In the genomic region with DNA sequence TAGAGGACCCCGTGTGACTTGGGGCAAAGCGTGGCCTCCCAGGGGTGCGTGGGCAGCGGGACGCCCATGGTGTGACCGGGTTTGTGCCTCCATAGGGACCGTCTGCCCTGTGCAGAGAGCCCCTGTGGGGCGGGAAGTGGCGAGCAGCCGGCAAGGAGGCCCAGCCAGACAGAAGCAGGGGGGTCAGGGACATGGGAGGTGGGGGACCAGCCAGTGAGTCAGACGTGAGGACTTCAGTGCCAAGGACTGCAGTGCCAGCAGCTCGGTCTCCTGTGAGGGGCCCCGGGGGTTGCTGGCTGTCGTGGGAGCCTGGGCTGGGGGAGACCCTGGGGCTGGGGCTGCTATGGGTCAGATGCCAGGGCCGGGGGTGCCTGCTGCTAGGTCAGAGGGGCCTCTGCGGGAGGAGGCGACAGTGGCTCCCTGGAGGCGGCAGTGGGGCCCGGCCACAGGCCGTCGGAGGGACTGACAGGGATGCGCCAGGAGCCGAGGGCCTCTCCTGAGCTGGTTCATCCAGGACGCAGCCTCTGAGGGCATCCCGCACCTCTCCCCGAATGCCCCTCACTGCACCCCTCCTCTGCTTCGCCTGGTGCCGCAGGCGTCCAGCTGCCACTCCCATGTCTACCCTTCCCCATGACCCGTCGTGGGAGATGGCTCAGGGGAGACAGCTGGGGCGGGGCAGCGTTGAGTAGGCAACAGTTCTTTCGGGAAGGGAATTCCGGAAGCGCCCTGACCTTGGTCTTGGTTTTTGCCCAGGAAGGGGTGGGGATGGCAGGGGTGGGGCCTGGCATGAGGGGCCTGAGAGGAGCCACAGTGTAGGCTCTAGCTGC, we compare ENCODE assay signal across 9 cellular contexts.
A peak's percentile ranks its signal among the peaks of the same experiment; 100 is the strongest.
DNase-seq lines count a peak whose midpoint lies in the region; ATAC-seq and TF ChIP-seq lines count a peak whose summit lies in the region.
"Had no signal": no experiment of that assay in that cellular context is flagged by ENCODE, and none has a peak within 500 bp of the region (broad histone marks: within the 10 kb centered on the region; RNA-seq: fewer than 3 reads in every experiment).

No MANE protein-coding gene starts in this region.

- POLR2A ChIA-PET in HCT116 (lab: Charles Lee) = no interaction called here

- peaks cover 11% of the 10 kb centered on the region for H3F3A ChIP-seq in smooth muscle cell (ENCODE audit: low read depth)

- H3K9me3 ChIP-seq in HCT116 (ENCODE audit: control insufficient read depth in 1 of 2, insufficient read depth in 1 of 2, low read depth in 1 of 2, low read length in 2 of 2) = no peaks in the 10 kb centered on the region
- H3K9me3 ChIP-seq in smooth muscle cell (replicated peaks; ENCODE audit: low read depth) = no peaks in the 10 kb centered on the region
- H3K9me3 ChIP-seq: stomach had no signal

- DNase-seq in HCT116 (ENCODE audit: low read depth, low spot score) (no peak), amniotic stem cell (lab: John Stamatoyannopoulos, UW) (peak; percentile 48), left ventricle myocardium superior (peak; percentile 34), smooth muscle cell (lab: John Stamatoyannopoulos, UW; ENCODE audit: unreplicated experiment) (peak; percentile 76), NCI-H146 (lab: John Stamatoyannopoulos, UW) (no peak), 8988T (no peak), superior temporal gyrus (ENCODE audit: extremely low spot score) (no peak)

- H3K4me3 ChIP-seq in HCT116 (replicated peaks in 1 of 2; ENCODE audit: low read depth in 1 of 2, low read length in 2 of 2) = no peak overlapping the region
- peak overlapping the region; percentile 12 for H3K4me3 ChIP-seq in smooth muscle cell

- H3K9ac ChIP-seq in HCT116 (ENCODE audit: low read length) (peak overlapping the region; percentile 30; the same call in 1 of the 2 replicates), smooth muscle cell (ENCODE audit: low read depth) (peak overlapping the region; percentile 83)

- no peaks in the 10 kb centered on the region for H3K9me2 ChIP-seq in HCT116 (ENCODE audit: insufficient read depth)

- H3K4me2 ChIP-seq in HCT116 (ENCODE audit: low read length) (peak overlapping the region; percentile 35), smooth muscle cell (peak overlapping the region; percentile 86)

- H3K27me3 ChIP-seq in HCT116 (ENCODE audit: insufficient read depth, low read length) = no peaks in the 10 kb centered on the region
- H3K27me3 ChIP-seq in smooth muscle cell (ENCODE audit: low read depth) = no peaks in the 10 kb centered on the region
- H3K27me3 ChIP-seq: stomach had no signal

- ATAC-seq in HCT116 (peak; percentile 2; the same call in 1 of the 2 replicates), left ventricle myocardium superior (peak; percentile 16), HG03045 (IDR thresholded peaks at IDR 0.05; ENCODE audit: unreplicated experiment) (no peak)

- TF ChIP-seq RAD21 in HCT116 (IDR thresholded peaks at IDR 0.05; ENCODE audit: low read depth) = no peak

- no peak overlapping the region; the same call in 1 of the 2 replicates for H3K27ac ChIP-seq in HCT116 (ENCODE audit: low read depth, low read length)
- peak overlapping the region; percentile 91 for H3K27ac ChIP-seq in smooth muscle cell (ENCODE audit: low read depth)

- TF ChIP-seq CTCF in HCT116 (IDR thresholded peaks at IDR 0.05 in 2 of 3, conservative IDR thresholded peaks at IDR 0.05 in 1 of 3; ENCODE audit: borderline replicate concordance in 1 of 3, insufficient read depth in 1 of 3, low read depth in 2 of 3, low read length in 2 of 3) (no peak), smooth muscle cell (IDR thresholded peaks at IDR 0.05; ENCODE audit: borderline replicate concordance, insufficient read depth, poor library complexity, severe bottlenecking) (no peak)

- TF ChIP-seq POLR2A in HCT116 (IDR thresholded peaks at IDR 0.05; ENCODE audit: borderline replicate concordance, extremely low read depth, insufficient read depth, insufficient read length) = no peak

- no peaks in the 10 kb centered on the region for H3K79me2 ChIP-seq in HCT116 (ENCODE audit: insufficient read depth, low read length)
- H3K79me2 ChIP-seq in smooth muscle cell (ENCODE audit: low read depth) = peaks cover 18% of the 10 kb centered on the region

- BruUV-seq in HCT116 (replicated peaks; lab: Mats Ljungman, UMichigan) = no TSS peak

- H4K20me1 ChIP-seq in HCT116 (ENCODE audit: insufficient read depth) = no peaks in the 10 kb centered on the region
- H4K20me1 ChIP-seq in smooth muscle cell (ENCODE audit: low read depth) = peaks cover 98% of the 10 kb centered on the region

- H3K4me1 ChIP-seq in HCT116 (ENCODE audit: control insufficient read depth in 1 of 2, insufficient read depth in 2 of 2, low read length in 2 of 2) = peaks cover 19 to 35% of the 10 kb centered on the region in 2 experiments
- H3K4me1 ChIP-seq in smooth muscle cell (ENCODE audit: low read depth) = peaks cover 6% of the 10 kb centered on the region

- RAD21 ChIA-PET in HCT116 (lab: Charles Lee; ENCODE audit: low non-redundant PET in 1 of 2, low total read pairs in 2 of 2, uncharacterized antibody in 2 of 2, unreplicated experiment in 2 of 2) = interaction anchor here (0.7 kb wide), 2 partner anchors 172 to 499 kb away, joined by 4 to 5 read pairs; no protein-coding TSS in a partner anchor

- H3K36me3 ChIP-seq in HCT116 (ENCODE audit: control insufficient read depth in 1 of 2, insufficient read depth in 2 of 2, low read length in 2 of 2) (no peaks in the 10 kb centered on the region; a peak in 1 of 4 replicates), smooth muscle cell (ENCODE audit: low read depth) (no peaks in the 10 kb centered on the region)

- CTCF ChIA-PET in HCT116 (lab: Charles Lee) = interaction anchor here (0.5 to 1.6 kb wide), 3 partner anchors 10 to 329 kb away, joined by 3 to 7 read pairs (median 3); no protein-coding TSS in a partner anchor

- WGBS in smooth muscle cell (ENCODE audit: low lambda C conversion rate) = 56% methylated on average over 30 of the region's 36 CpGs

- intact Hi-C loops in HCT116 (cut with micrococcal nuclease) (loop anchor here (1.0 to 5.0 kb wide), 4 partner anchors 328 to 638 kb away; no protein-coding TSS in a partner anchor), left ventricle myocardium superior (cut with micrococcal nuclease) (no loop called here)

- no peak overlapping the region for H2AFZ ChIP-seq in HCT116 (ENCODE audit: low read depth, low read length, poor library complexity, severe bottlenecking)
- no peak overlapping the region for H2AFZ ChIP-seq in smooth muscle cell (ENCODE audit: low read depth)

TF ChIP-seq in HCT116, 20 proteins besides CTCF, POLR2A, EP300 and RAD21:
- TF ChIP-seq SRF (IDR thresholded peaks at IDR 0.05; ENCODE audit: low read depth) = no peak
- no peak for TF ChIP-seq ZFX (IDR thresholded peaks at IDR 0.05)
- TF ChIP-seq, protein P1, sequence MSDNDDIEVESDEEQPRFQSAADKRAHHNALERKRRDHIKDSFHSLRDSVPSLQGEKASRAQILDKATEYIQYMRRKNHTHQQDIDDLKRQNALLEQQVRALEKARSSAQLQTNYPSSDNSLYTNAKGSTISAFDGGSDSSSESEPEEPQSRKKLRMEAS (IDR thresholded peaks at IDR 0.05) = no peak
- TF ChIP-seq ELF1 (IDR thresholded peaks at IDR 0.05; ENCODE audit: borderline replicate concordance, low read depth) = no peak
- TF ChIP-seq EZH2 (IDR thresholded peaks at IDR 0.05) = no peak
- no peak for TF ChIP-seq CEBPB (IDR thresholded peaks at IDR 0.05; ENCODE audit: low read depth)
- TF ChIP-seq, protein P2, sequence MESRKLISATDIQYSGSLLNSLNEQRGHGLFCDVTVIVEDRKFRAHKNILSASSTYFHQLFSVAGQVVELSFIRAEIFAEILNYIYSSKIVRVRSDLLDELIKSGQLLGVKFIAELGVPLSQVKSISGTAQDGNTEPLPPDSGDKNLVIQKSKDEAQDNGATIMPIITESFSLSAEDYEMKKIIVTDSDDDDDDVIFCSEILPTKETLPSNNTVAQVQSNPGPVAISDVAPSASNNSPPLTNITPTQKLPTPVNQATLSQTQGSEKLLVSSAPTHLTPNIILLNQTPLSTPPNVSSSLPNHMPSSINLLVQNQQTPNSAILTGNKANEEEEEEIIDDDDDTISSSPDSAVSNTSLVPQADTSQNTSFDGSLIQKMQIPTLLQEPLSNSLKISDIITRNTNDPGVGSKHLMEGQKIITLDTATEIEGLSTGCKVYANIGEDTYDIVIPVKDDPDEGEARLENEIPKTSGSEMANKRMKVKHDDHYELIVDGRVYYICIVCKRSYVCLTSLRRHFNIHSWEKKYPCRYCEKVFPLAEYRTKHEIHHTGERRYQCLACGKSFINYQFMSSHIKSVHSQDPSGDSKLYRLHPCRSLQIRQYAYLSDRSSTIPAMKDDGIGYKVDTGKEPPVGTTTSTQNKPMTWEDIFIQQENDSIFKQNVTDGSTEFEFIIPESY (IDR thresholded peaks at IDR 0.05; ENCODE audit: extremely low read depth, insufficient replicate concordance, low read length) = no peak
- no peak for TF ChIP-seq ZNF274 (IDR thresholded peaks at IDR 0.05; ENCODE audit: low read depth, low read length)
- no peak for TF ChIP-seq POLR2AphosphoS5 (IDR thresholded peaks at IDR 0.05; ENCODE audit: low read depth, low read length)
- TF ChIP-seq, protein P3, sequence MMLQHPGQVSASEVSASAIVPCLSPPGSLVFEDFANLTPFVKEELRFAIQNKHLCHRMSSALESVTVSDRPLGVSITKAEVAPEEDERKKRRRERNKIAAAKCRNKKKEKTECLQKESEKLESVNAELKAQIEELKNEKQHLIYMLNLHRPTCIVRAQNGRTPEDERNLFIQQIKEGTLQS (IDR thresholded peaks at IDR 0.05) = no peak
- no peak for TF ChIP-seq SIN3A (IDR thresholded peaks at IDR 0.05; ENCODE audit: low read depth)

Comparison
In these comparisons a context has a peak if more than half of its experiments do, and no peak if none do; other contexts are left out.
1. DNase-seq: peak in amniotic stem cell (single experiment), left ventricle myocardium superior (single experiment) and smooth muscle cell (single experiment); none in HCT116 (single experiment), NCI-H146 (single experiment), 8988T (single experiment) and superior temporal gyrus (single experiment).